ENCODE assay signal across 1 cellular context in genomic region chr1:182330303-182330702, GRCh38.
TF ChIP-seq lines count a peak whose summit lies in the region.

No MANE protein-coding gene starts in this region.

TF ChIP-seq in WTC11, 78 proteins besides CTCF, POLR2A, EP300 and RAD21 (continued from another document):
- TF ChIP-seq ZMAT4 (CRISPR knock-in tag; IDR thresholded peaks at IDR 0.05), result no peak
